Comparison of ENCODE assay signal across 39 cellular contexts in genomic region chr6:31135710-31136109, GRCh38. TPM values are rescaled to one million over a fixed set of nuclear protein-coding genes. Genes with fewer than 3 reads are reported as not detected.
"Had no signal": no experiment of that assay in that cellular context is flagged by ENCODE, and none has a peak within 500 bp of the region (broad histone marks: within the 10 kb centered on the region; RNA-seq: fewer than 3 reads in every experiment).

No MANE protein-coding gene starts in this region.

- H3K9me3 ChIP-seq: adrenal gland had no signal

- H3K27ac Mint-ChIP-seq: activated B cell treated with CpG ODN at 0.5 μM for 24 hours; activated CD4-positive, alpha-beta memory T cell treated with anti-CD3 and anti-CD28 coated beads for 36 hours; activated CD4-positive, alpha-beta T cell treated with anti-CD3 and anti-CD28 coated beads, Interleukin-2, amount 10 ng/mL, durations not matched to agents 24 days and 14 days; activated CD8-positive, alpha-beta T cell treated with anti-CD3 and anti-CD28 coated beads for 36 hours; activated naive CD4-positive, alpha-beta T cell treated with anti-CD3 and anti-CD28 coated beads for 36 hours; activated naive CD4-positive, alpha-beta T cell treated with anti-CD3 and anti-CD28 coated beads, Interleukin-2, amount 50 U/mL, for 72 hours; activated naive CD8-positive, alpha-beta T cell treated with anti-CD3 and anti-CD28 coated beads for 36 hours; activated T-cell treated with anti-CD3 and anti-CD28 coated beads, Interleukin-2, amount 50 U/mL, for 72 hours; activated T-helper 1 cell treated with anti-CD3 and anti-CD28 coated beads, Interleukin-12 subunit alpha, Interleukin-12 subunit beta, Interleukin-2, Interleukin-4 antibody, amounts not matched to agents 30 ng/mL and 10 ng/mL and 1 ng/mL, durations not matched to agents 14 hours and 24 hours and 36 hours; activated T-helper 17 cell treated with anti-CD3 and anti-CD28 coated beads, Interleukin-2, amount 50 U/mL, for 72 hours; brain; T-helper 1 cell treated with Interleukin-12 subunit alpha and Interleukin-12 subunit beta and Interleukin-4 antibody, amounts not matched to agents 30 μg/mL and 1 μg/mL, for 36 hours; T-helper 2 cell treated with Interferon-gamma antibody and Interleukin-4, amounts not matched to agents 5 μg/mL and 100 μg/mL, for 36 hours had no signal

- H3K36me3 Mint-ChIP-seq: activated CD4-positive, alpha-beta memory T cell treated with anti-CD3 and anti-CD28 coated beads for 36 hours; activated naive CD4-positive, alpha-beta T cell treated with anti-CD3 and anti-CD28 coated beads, Interleukin-2, amount 50 U/mL, for 72 hours; activated naive CD8-positive, alpha-beta T cell treated with anti-CD3 and anti-CD28 coated beads for 36 hours; brain had no signal

- ATAC-seq: activated CD8-positive, alpha-beta T cell treated with anti-CD3 and anti-CD28 coated beads for 36 hours; activated naive CD4-positive, alpha-beta T cell treated with anti-CD3 and anti-CD28 coated beads, Interleukin-2, amount 50 U/mL, for 72 hours; activated T-cell treated with anti-CD3 and anti-CD28 coated beads, Interleukin-2, amount 50 U/mL, for 4 hours; activated T-cell treated with anti-CD3 and anti-CD28 coated beads, Interleukin-2, amount 50 U/mL, for 72 hours; activated T-helper 17 cell treated with anti-CD3 and anti-CD28 coated beads, Interleukin-2, amount 50 U/mL, for 72 hours had no signal

- FAIRE-seq: bronchial epithelial cell, TTC549 had no signal

- H3K4me3 Mint-ChIP-seq: activated B cell treated with CpG ODN at 0.5 μM for 24 hours; activated CD4-positive, alpha-beta memory T cell treated with anti-CD3 and anti-CD28 coated beads for 36 hours; activated CD4-positive, alpha-beta T cell treated with anti-CD3 and anti-CD28 coated beads, Interleukin-2, amount 10 ng/mL, durations not matched to agents 24 days and 14 days; activated CD8-positive, alpha-beta T cell treated with anti-CD3 and anti-CD28 coated beads for 36 hours; activated naive CD4-positive, alpha-beta T cell treated with anti-CD3 and anti-CD28 coated beads for 36 hours; activated naive CD8-positive, alpha-beta T cell treated with anti-CD3 and anti-CD28 coated beads for 36 hours; activated T-cell treated with anti-CD3 and anti-CD28 coated beads, Interleukin-2, amount 50 U/mL, for 4 hours; activated T-cell treated with anti-CD3 and anti-CD28 coated beads, Interleukin-2, amount 50 U/mL, for 72 hours; activated T-helper 1 cell treated with anti-CD3 and anti-CD28 coated beads, Interleukin-12 subunit alpha, Interleukin-12 subunit beta, Interleukin-2, Interleukin-4 antibody, amounts not matched to agents 30 ng/mL and 10 ng/mL and 1 ng/mL, durations not matched to agents 14 hours and 24 hours and 36 hours; activated T-helper 17 cell treated with anti-CD3 and anti-CD28 coated beads, Interleukin-2, amount 50 U/mL, for 72 hours; brain; central memory CD8-positive, alpha-beta T cell; T-helper 1 cell treated with Interleukin-12 subunit alpha and Interleukin-12 subunit beta and Interleukin-4 antibody, amounts not matched to agents 30 μg/mL and 1 μg/mL, for 36 hours; T-helper 2 cell treated with Interferon-gamma antibody and Interleukin-4, amounts not matched to agents 5 μg/mL and 100 μg/mL, for 36 hours had no signal

- H3K27ac ChIP-seq: adrenal gland, cardiac muscle cell, VCaP had no signal

- H3K27me3 ChIP-seq: adrenal gland, cardiac muscle cell had no signal

- H3K27me3 Mint-ChIP-seq: activated B cell treated with CpG ODN at 0.5 μM for 24 hours; activated CD4-positive, alpha-beta memory T cell treated with anti-CD3 and anti-CD28 coated beads for 36 hours; activated CD8-positive, alpha-beta T cell treated with anti-CD3 and anti-CD28 coated beads for 36 hours; activated naive CD8-positive, alpha-beta T cell treated with anti-CD3 and anti-CD28 coated beads for 36 hours; activated T-helper 17 cell treated with anti-CD3 and anti-CD28 coated beads, Interleukin-2, amount 50 U/mL, for 72 hours; central memory CD8-positive, alpha-beta T cell had no signal

- H3K4me3 ChIP-seq: adrenal gland, cardiac muscle cell had no signal

- H3K36me3 ChIP-seq: adrenal gland, cardiac muscle cell had no signal

- H3K9me3 Mint-ChIP-seq: activated B cell treated with CpG ODN at 0.5 μM for 24 hours; activated CD4-positive, alpha-beta memory T cell treated with anti-CD3 and anti-CD28 coated beads for 36 hours; activated CD4-positive, alpha-beta T cell treated with anti-CD3 and anti-CD28 coated beads, Interleukin-2, amount 10 ng/mL, durations not matched to agents 24 days and 14 days; activated CD8-positive, alpha-beta T cell treated with anti-CD3 and anti-CD28 coated beads for 36 hours; activated naive CD4-positive, alpha-beta T cell treated with anti-CD3 and anti-CD28 coated beads for 36 hours; activated naive CD4-positive, alpha-beta T cell treated with anti-CD3 and anti-CD28 coated beads, Interleukin-2, amount 50 U/mL, for 72 hours; activated naive CD8-positive, alpha-beta T cell treated with anti-CD3 and anti-CD28 coated beads for 36 hours; activated T-cell treated with anti-CD3 and anti-CD28 coated beads, Interleukin-2, amount 50 U/mL, for 4 hours; activated T-cell treated with anti-CD3 and anti-CD28 coated beads, Interleukin-2, amount 50 U/mL, for 72 hours; activated T-helper 1 cell treated with anti-CD3 and anti-CD28 coated beads, Interleukin-12 subunit alpha, Interleukin-12 subunit beta, Interleukin-2, Interleukin-4 antibody, amounts not matched to agents 30 ng/mL and 10 ng/mL and 1 ng/mL, durations not matched to agents 14 hours and 24 hours and 36 hours; activated T-helper 17 cell treated with anti-CD3 and anti-CD28 coated beads, Interleukin-2, amount 50 U/mL, for 72 hours; central memory CD8-positive, alpha-beta T cell; T-helper 1 cell treated with Interleukin-12 subunit alpha and Interleukin-12 subunit beta and Interleukin-4 antibody, amounts not matched to agents 30 μg/mL and 1 μg/mL, for 36 hours; T-helper 2 cell treated with Interferon-gamma antibody and Interleukin-4, amounts not matched to agents 5 μg/mL and 100 μg/mL, for 36 hours had no signal

- DNase-seq: activated B cell treated with CpG ODN at 0.5 μM for 24 hours; activated CD4-positive, alpha-beta memory T cell treated with anti-CD3 and anti-CD28 coated beads for 36 hours; activated CD4-positive, alpha-beta T cell treated with anti-CD3 and anti-CD28 coated beads for 4 hours; activated CD4-positive, alpha-beta T cell treated with anti-CD3 and anti-CD28 coated beads, Interleukin-2, amount 10 ng/mL, durations not matched to agents 24 days and 14 days; activated CD4-positive, alpha-beta T cell treated with anti-CD3 and anti-CD28 coated beads, Interleukin-2, amount 50 U/mL, for 1 hour; activated CD4-positive, alpha-beta T cell treated with anti-CD3 and anti-CD28 coated beads, Interleukin-2, amount 50 U/mL, for 4 hours; activated CD4-positive, CD25-positive, alpha-beta regulatory T cell treated with anti-CD3 and anti-CD28 coated beads, Interleukin-2, amount 50 U/mL, for 72 hours; activated CD8-positive, alpha-beta memory T cell treated with anti-CD3 and anti-CD28 coated beads, Interleukin-2, amount 50 U/mL, for 4 hours; activated CD8-positive, alpha-beta T cell treated with anti-CD3 and anti-CD28 coated beads for 36 hours; activated effector memory CD4-positive, alpha-beta T cell treated with anti-CD3 and anti-CD28 coated beads, Interleukin-2, amount 50 U/mL, for 16 hours; activated gamma-delta T cell treated with Interleukin-2 at 50 U/mL for 16 hours; activated naive CD4-positive, alpha-beta T cell; activated naive CD4-positive, alpha-beta T cell treated with anti-CD3 and anti-CD28 coated beads for 36 hours; activated naive CD4-positive, alpha-beta T cell treated with anti-CD3 and anti-CD28 coated beads, Interleukin-2, amount 50 U/mL, for 16 hours; activated naive CD8-positive, alpha-beta T cell treated with anti-CD3 and anti-CD28 coated beads for 36 hours; activated T-cell treated with anti-CD3 and anti-CD28 coated beads for 4 hours; activated T-cell treated with anti-CD3 and anti-CD28 coated beads, Interleukin-2, amount 50 U/mL, for 1 hour; activated T-cell treated with anti-CD3 and anti-CD28 coated beads, Interleukin-2, amount 50 U/mL, for 4 hours; activated T-cell treated with anti-CD3 and anti-CD28 coated beads, Interleukin-2, amount 50 U/mL, for 72 hours; adrenal gland; amniotic stem cell; aorta; caudate nucleus; cerebellar nuclear complex; T-helper 2 cell; T-helper 9 cell had no signal

RNA-seq across cellular contexts. Expression of gene PSORS1C2, which starts 3.2 kb away (rescaled TPM):
- total RNA-seq: activated B cell treated with CpG ODN at 0.5 μM for 24 hours; activated CD4-positive, alpha-beta memory T cell treated with anti-CD3 and anti-CD28 coated beads for 36 hours; activated CD4-positive, alpha-beta T cell treated with anti-CD3 and anti-CD28 coated beads, Interleukin-2, amount 10 ng/mL, durations not matched to agents 24 days and 14 days; activated CD8-positive, alpha-beta memory T cell treated with anti-CD3 and anti-CD28 coated beads for 36 hours; activated CD8-positive, alpha-beta T cell treated with anti-CD3 and anti-CD28 coated beads for 36 hours; activated naive CD4-positive, alpha-beta T cell treated with anti-CD3 and anti-CD28 coated beads for 36 hours; activated naive CD4-positive, alpha-beta T cell treated with anti-CD3 and anti-CD28 coated beads, Interleukin-2, amount 50 U/mL, for 72 hours; activated naive CD8-positive, alpha-beta T cell treated with anti-CD3 and anti-CD28 coated beads for 36 hours; activated T-cell treated with anti-CD3 and anti-CD28 coated beads, Interleukin-2, amount 50 U/mL, for 4 hours; activated T-cell treated with anti-CD3 and anti-CD28 coated beads, Interleukin-2, amount 50 U/mL, for 72 hours; activated T-helper 1 cell treated with anti-CD3 and anti-CD28 coated beads, Interleukin-12 subunit alpha, Interleukin-12 subunit beta, Interleukin-2, Interleukin-4 antibody, amounts not matched to agents 30 ng/mL and 10 ng/mL and 1 ng/mL, durations not matched to agents 14 hours and 24 hours and 36 hours; activated T-helper 17 cell treated with anti-CD3 and anti-CD28 coated beads, Interleukin-2, amount 50 U/mL, for 72 hours; adrenal gland; aorta; bronchial epithelial cell; cardiac muscle cell; chondrocyte had no signal
- polyA plus RNA-seq: adrenal gland, aorta, cardiac muscle cell had no signal

RNA-seq across cellular contexts. Expression of gene CDSN, which starts 15.5 kb away (rescaled TPM):
- total RNA-seq: activated B cell treated with CpG ODN at 0.5 μM for 24 hours; activated CD4-positive, alpha-beta memory T cell treated with anti-CD3 and anti-CD28 coated beads for 36 hours; activated CD4-positive, alpha-beta T cell treated with anti-CD3 and anti-CD28 coated beads, Interleukin-2, amount 10 ng/mL, durations not matched to agents 24 days and 14 days; activated CD8-positive, alpha-beta memory T cell treated with anti-CD3 and anti-CD28 coated beads for 36 hours; activated CD8-positive, alpha-beta T cell treated with anti-CD3 and anti-CD28 coated beads for 36 hours; activated naive CD4-positive, alpha-beta T cell treated with anti-CD3 and anti-CD28 coated beads for 36 hours; activated naive CD4-positive, alpha-beta T cell treated with anti-CD3 and anti-CD28 coated beads, Interleukin-2, amount 50 U/mL, for 72 hours; activated naive CD8-positive, alpha-beta T cell treated with anti-CD3 and anti-CD28 coated beads for 36 hours; activated T-cell treated with anti-CD3 and anti-CD28 coated beads, Interleukin-2, amount 50 U/mL, for 4 hours; activated T-cell treated with anti-CD3 and anti-CD28 coated beads, Interleukin-2, amount 50 U/mL, for 72 hours; activated T-helper 1 cell treated with anti-CD3 and anti-CD28 coated beads, Interleukin-12 subunit alpha, Interleukin-12 subunit beta, Interleukin-2, Interleukin-4 antibody, amounts not matched to agents 30 ng/mL and 10 ng/mL and 1 ng/mL, durations not matched to agents 14 hours and 24 hours and 36 hours; activated T-helper 17 cell treated with anti-CD3 and anti-CD28 coated beads, Interleukin-2, amount 50 U/mL, for 72 hours; adrenal gland; aorta; bronchial epithelial cell; cardiac muscle cell had no signal
- polyA plus RNA-seq: aorta, cardiac muscle cell had no signal

RNA-seq across cellular contexts. Expression of gene PSORS1C1, which starts 21.1 kb away (rescaled TPM):
- total RNA-seq: activated CD4-positive, alpha-beta memory T cell treated with anti-CD3 and anti-CD28 coated beads for 36 hours; activated CD4-positive, alpha-beta T cell treated with anti-CD3 and anti-CD28 coated beads, Interleukin-2, amount 10 ng/mL, durations not matched to agents 24 days and 14 days; activated CD8-positive, alpha-beta memory T cell treated with anti-CD3 and anti-CD28 coated beads for 36 hours; activated CD8-positive, alpha-beta T cell treated with anti-CD3 and anti-CD28 coated beads for 36 hours; activated T-cell treated with anti-CD3 and anti-CD28 coated beads, Interleukin-2, amount 50 U/mL, for 4 hours; activated T-helper 17 cell treated with anti-CD3 and anti-CD28 coated beads, Interleukin-2, amount 50 U/mL, for 72 hours; cardiac muscle cell had no signal
- polyA plus RNA-seq: cardiac muscle cell had no signal
